In genomic region chr11:130400793-130401483, GRCh38 we compare ENCODE assay signal across 1 cellular context.
TF ChIP-seq lines count a peak whose summit lies in the region.

No MANE protein-coding gene starts in this region.

TF ChIP-seq in IMR-90, 13 proteins besides CTCF, POLR2A, EP300 and RAD21:
- TF ChIP-seq MAZ (IDR thresholded peaks at IDR 0.05; ENCODE audit: borderline replicate concordance, low read depth, low read length) = no peak
- no peak for TF ChIP-seq CHD1 (IDR thresholded peaks at IDR 0.05; ENCODE audit: low read depth, low read length)
- no peak for TF ChIP-seq SMC3 (IDR thresholded peaks at IDR 0.05; ENCODE audit: low read depth, low read length)
- no peak for TF ChIP-seq CEBPB (IDR thresholded peaks at IDR 0.05; ENCODE audit: low read depth, low read length)
- TF ChIP-seq MXI1 (IDR thresholded peaks at IDR 0.05; ENCODE audit: borderline replicate concordance, low read depth, low read length) = no peak
- TF ChIP-seq USF2 (IDR thresholded peaks at IDR 0.05; ENCODE audit: low read depth, low read length) = no peak
- TF ChIP-seq NFE2L2 (IDR thresholded peaks at IDR 0.05; ENCODE audit: low read depth, low read length) = no peak
- TF ChIP-seq MAFK (IDR thresholded peaks at IDR 0.05; ENCODE audit: low read depth, low read length) = no peak
- TF ChIP-seq BHLHE40 (IDR thresholded peaks at IDR 0.05; ENCODE audit: low read depth, low read length) = no peak
- TF ChIP-seq RCOR1 (IDR thresholded peaks at IDR 0.05; ENCODE audit: insufficient replicate concordance, low read length) = no peak
- TF ChIP-seq RFX5 (IDR thresholded peaks at IDR 0.05; ENCODE audit: low read depth, low read length) = no peak
